Comparison of ENCODE assay signal across 8 cellular contexts in genomic region chrX:154020500-154021115, GRCh38. TPM values are rescaled to one million over a fixed set of nuclear protein-coding genes. Genes with fewer than 3 reads are reported as not detected.
DNase-seq lines count a peak whose midpoint lies in the region; ATAC-seq and FAIRE-seq lines count a peak whose summit lies in the region.

No MANE protein-coding gene starts in this region.

- H3K4me3 Mint-ChIP-seq in naive B cell: peak overlapping the region; percentile 82 to 93 (median 87)

- ATAC-seq in naive B cell (ENCODE audit: low read depth in 2 of 2): no peak

- DNase-seq in Caki2 (ENCODE audit: low read depth) (peak; percentile 14), MV-4-11 (lab: John Stamatoyannopoulos, UW) (peak; percentile 55), caudate nucleus (lab: John Stamatoyannopoulos, UW) (no peak), naive B cell (no peak), SKM-1 (lab: John Stamatoyannopoulos, UW; ENCODE audit: unreplicated experiment) (no peak), RCC 7860 (ENCODE audit: low spot score) (no peak), kidney glomerular epithelial cell (lab: John Stamatoyannopoulos, UW) (no peak), COLO829 (ENCODE audit: low spot score) (no peak)

- H3K9me3 Mint-ChIP-seq in naive B cell: peaks cover 0 to 1% (median 0%) of the 10 kb centered on the region in 7 donors

- H3K27me3 Mint-ChIP-seq in naive B cell: no peaks in the 10 kb centered on the region

- peak overlapping the region; percentile 30 to 96 (median 89) for H3K27ac Mint-ChIP-seq in naive B cell

- in situ Hi-C loops in Caki2 (cut with HindIII; ENCODE audit: low pct_unique_long_range_greater_than_20kb, low sequenced_read_pairs): no loop called here

- H3K4me1 Mint-ChIP-seq in naive B cell: peaks cover 7 to 15% (median 8%) of the 10 kb centered on the region in 3 donors

- H3K36me3 Mint-ChIP-seq in naive B cell: no peaks in the 10 kb centered on the region

- FAIRE-seq in RCC 7860 (lab: Jason Lieb, UNC): no peak

- H3K27ac ChIP-seq in caudate nucleus (ENCODE audit: low read depth, low read length): peak overlapping the region; percentile 78

RNA-seq across cellular contexts. Expression of gene IRAK1, which starts 0.9 kb away (rescaled TPM):
- 116 and 131 TPM in 2 replicates for total RNA-seq in Caki2 (2014; rRNA removed; shearing (Covaris generic); ENCODE audit: low replicate concordance)
- polyA plus RNA-seq in naive B cell (ENCODE audit: low read depth in 6 of 6): 100 to 1,000 TPM in 1 of 6 donors, 10 to 100 TPM in 5; 57.9 to 123 (median 73.9) TPM

RNA-seq across cellular contexts. Expression of gene TMEM187, which starts 48.1 kb away (rescaled TPM):
- total RNA-seq in Caki2 (2014; rRNA removed; shearing (Covaris generic); ENCODE audit: low replicate concordance): 5.7 and 16.6 TPM in 2 replicates
- polyA plus RNA-seq in naive B cell (ENCODE audit: low read depth in 6 of 6): 10 to 100 TPM in 2 of 6 donors, 1 to 10 TPM in 4; 5.0 to 13.6 (median 8.1) TPM

RNA-seq across cellular contexts. Expression of gene HCFC1, which starts 49.0 kb away (rescaled TPM):
- total RNA-seq in Caki2 (2014; rRNA removed; shearing (Covaris generic); ENCODE audit: low replicate concordance): 9.5 and 10.1 TPM in 2 replicates
- 10 to 100 TPM in 1 of 6 donors, 1 to 10 TPM in 4, under 1 TPM in 1; 0.22 to 14.0 (median 5.8) TPM for polyA plus RNA-seq in naive B cell (ENCODE audit: low read depth in 6 of 6)

Comparison
In these comparisons a context has a peak if more than half of its experiments do, and no peak if none do; other contexts are left out.
1. DNase-seq: peak in Caki2 (single experiment) and MV-4-11 (single experiment); none in caudate nucleus (0 of 61), naive B cell (single experiment), SKM-1 (single experiment), RCC 7860 (single experiment), kidney glomerular epithelial cell (single experiment) and COLO829 (single experiment).